ENCODE assay signal across 9 cellular contexts in the genomic region with DNA sequence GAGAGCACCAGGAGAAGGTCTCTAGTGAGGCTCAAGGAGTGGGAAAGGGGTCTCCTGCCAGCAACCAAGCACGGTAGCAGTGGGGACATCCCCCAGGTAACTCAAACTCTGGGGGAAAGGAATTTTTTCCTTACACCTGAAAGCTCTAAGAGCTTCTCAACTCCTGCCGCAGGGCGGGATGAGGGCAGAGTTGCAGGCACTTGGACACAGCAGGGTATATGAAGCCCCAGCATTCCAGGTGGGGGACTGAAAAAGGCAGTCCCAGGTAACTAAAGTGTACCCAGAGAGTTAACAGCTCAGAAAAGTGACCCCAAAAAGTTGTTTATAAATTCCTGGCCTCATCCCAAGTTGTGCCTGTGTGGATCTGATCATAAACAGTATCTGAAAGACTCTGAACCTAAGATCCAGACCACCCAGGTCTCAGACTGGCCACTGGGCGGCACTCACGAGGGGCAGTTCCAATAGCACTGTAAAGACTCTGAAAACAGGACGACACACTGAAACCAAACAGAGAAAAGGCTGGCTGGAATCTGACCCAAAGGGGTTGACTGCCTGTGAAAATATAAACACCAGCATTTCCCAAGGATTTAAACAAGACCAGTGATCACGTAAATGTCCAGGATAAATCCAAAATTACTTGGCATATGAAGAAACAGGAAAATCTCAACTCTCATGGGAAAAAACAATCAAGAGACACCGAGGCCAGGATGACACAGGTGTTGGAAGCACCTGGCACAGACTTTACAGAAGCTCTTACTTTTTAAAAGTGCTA. TPM values are rescaled to one million over a fixed set of nuclear protein-coding genes. Genes with fewer than 3 reads are reported as not detected.
DNase-seq lines count a peak whose midpoint lies in the region; ATAC-seq and TF ChIP-seq lines count a peak whose summit lies in the region.
"Had no signal": no experiment of that assay in that cellular context is flagged by ENCODE, and none has a peak within 500 bp of the region (broad histone marks: within the 10 kb centered on the region; RNA-seq: fewer than 3 reads in every experiment).

No MANE protein-coding gene starts in this region.

- H3K4me3 Mint-ChIP-seq in memory B cell = no peak overlapping the region

- no peaks in the 10 kb centered on the region for H3K27me3 ChIP-seq in HAP-1 (ENCODE audit: low read depth)
- no peaks in the 10 kb centered on the region for H3K27me3 ChIP-seq in Peyer's patch
- H3K27me3 ChIP-seq: neutrophil had no signal

- H3K36me3 ChIP-seq in HAP-1 (replicated peaks) = no peaks in the 10 kb centered on the region
- no peaks in the 10 kb centered on the region for H3K36me3 ChIP-seq in Peyer's patch
- H3K36me3 ChIP-seq: neutrophil had no signal

- H3K27ac ChIP-seq in C4-2B (no peak overlapping the region), Peyer's patch (peak overlapping the region in 2 of 4 donors; percentile 22 to 36)
- H3K27ac ChIP-seq: neutrophil had no signal

- in situ Hi-C loops in HAP-1 (cut with MboI; ENCODE audit: low sequenced_read_pairs) = no loop called here

- H3K36me3 Mint-ChIP-seq in memory B cell = no peaks in the 10 kb centered on the region

- TF ChIP-seq POLR2A in Peyer's patch (IDR thresholded peaks at IDR 0.05) = no peak

- peaks cover 2% of the 10 kb centered on the region for H3K27me3 Mint-ChIP-seq in memory B cell

- ATAC-seq in memory B cell (ENCODE audit: low read depth) (peak; percentile 77), GM18873 (IDR thresholded peaks at IDR 0.05; ENCODE audit: low FRiP score, unreplicated experiment) (no peak), HG02798 (IDR thresholded peaks at IDR 0.05; ENCODE audit: poor library complexity, unreplicated experiment) (no peak), HG02973 (IDR thresholded peaks at IDR 0.05; ENCODE audit: unreplicated experiment) (no peak)

- TF ChIP-seq CTCF in C4-2B (conservative IDR thresholded peaks at IDR 0.05) (peak; percentile 85), Peyer's patch (IDR thresholded peaks at IDR 0.05) (peak; percentile 9 to 78 (median 66))

- H3K4me3 ChIP-seq in HAP-1 = no peak overlapping the region
- no peak overlapping the region for H3K4me3 ChIP-seq in Peyer's patch

- no peaks in the 10 kb centered on the region for H3K9me3 ChIP-seq in HAP-1
- no peaks in the 10 kb centered on the region for H3K9me3 ChIP-seq in Peyer's patch
- H3K9me3 ChIP-seq: neutrophil had no signal

- H3K4me1 ChIP-seq in HAP-1 (peaks cover 5% of the 10 kb centered on the region), Peyer's patch (peaks cover 0 to 21% (median 3%) of the 10 kb centered on the region in 4 donors)

- DNase-seq in HAP-1 (ENCODE audit: low spot score in 2 of 2) = peak; percentile 63 to 83
- peak; percentile 57 to 88 (median 76) for DNase-seq in Peyer's patch
- peak; percentile 76 for DNase-seq in ecto neural progenitor cell (ENCODE audit: low spot score)
- DNase-seq in memory B cell (ENCODE audit: low spot score in 2 of 2) = peak; percentile 28 to 35

- no peaks in the 10 kb centered on the region for H3K9me3 Mint-ChIP-seq in memory B cell

- peaks cover 7% of the 10 kb centered on the region for H3K4me1 Mint-ChIP-seq in memory B cell

- H3K27ac Mint-ChIP-seq in memory B cell = no peak overlapping the region

RNA-seq across cellular contexts. Expression of gene HSF2BP, which starts 47.5 kb away (rescaled TPM):
- total RNA-seq in Peyer's patch = under 1 TPM in 2 of 4 donors, not detected in 2; 0.35 to 0.67 TPM

RNA-seq across cellular contexts. Expression of gene RRP1B, which starts 47.6 kb away (rescaled TPM):
- total RNA-seq in Peyer's patch = 10 to 100 TPM; 10.7 to 28.1 (median 14.1) TPM
